Comparison of ENCODE assay signal across 21 cellular contexts in the genomic region with DNA sequence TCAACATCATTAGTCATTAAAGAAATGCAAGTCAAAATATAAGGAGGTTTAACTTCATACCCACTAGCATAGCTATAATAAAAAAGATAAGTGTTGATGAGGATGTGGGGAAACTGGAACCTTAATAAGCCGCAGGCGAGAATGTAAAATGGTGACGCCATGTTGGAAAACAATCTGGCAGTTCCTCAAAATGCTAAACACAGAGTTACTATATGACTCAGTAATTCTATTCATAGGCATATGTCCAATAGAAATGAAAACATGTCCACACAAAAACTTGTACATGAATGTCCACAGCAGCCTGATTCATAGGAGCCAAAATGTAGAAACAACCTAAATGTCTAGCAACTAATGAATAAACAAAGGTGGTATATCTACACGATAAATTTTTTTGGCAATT. TPM values are rescaled to one million over a fixed set of nuclear protein-coding genes. Genes with fewer than 3 reads are reported as not detected.
A peak's percentile ranks its signal among the peaks of the same experiment; 100 is the strongest.
DNase-seq lines count a peak whose midpoint lies in the region; ATAC-seq, FAIRE-seq and TF ChIP-seq lines count a peak whose summit lies in the region.
"Had no signal": no experiment of that assay in that cellular context is flagged by ENCODE, and none has a peak within 500 bp of the region (broad histone marks: within the 10 kb centered on the region; RNA-seq: fewer than 3 reads in every experiment).

No MANE protein-coding gene starts in this region.

- CTCF ChIA-PET in K562 (lab: Yijun Ruan, JAX; ENCODE audit: low intra/inter-chr PET ratio), result no interaction called here
- CTCF ChIA-PET in activated CD4-positive, alpha-beta T cell treated with anti-CD3 and anti-CD28 coated beads for 36 hours (lab: Charles Lee), result no interaction called here

- POLR2A ChIA-PET in K562 (lab: Yijun Ruan, JAX), result interaction anchor here (1.4 kb wide), 1 partner anchor 24 kb away, joined by 3 read pairs; no protein-coding TSS in a partner anchor
- POLR2A ChIA-PET in activated CD4-positive, alpha-beta T cell treated with anti-CD3 and anti-CD28 coated beads for 36 hours (lab: Charles Lee), result no interaction called here

- no peaks in the 10 kb centered on the region for H3K27me3 ChIP-seq in K562 (ENCODE audit: control insufficient read depth in 2 of 2, insufficient read depth in 2 of 2, low read length in 2 of 2)
- H3K27me3 ChIP-seq: Peyer's patch had no signal

- no peak for FAIRE-seq in GM12891 (lab: Jason Lieb, UNC)
- FAIRE-seq in K562 (lab: Jason Lieb, UNC), result no peak

- H3K4me3 ChIP-seq in K562, result no peak overlapping the region
- H3K4me3 ChIP-seq: Peyer's patch had no signal

- intact Hi-C loops in K562 (cut with micrococcal nuclease) (no loop called here), Right ventricle myocardium inferior (cut with DNase I) (no loop called here)
- intact Hi-C loops in activated CD4-positive, alpha-beta T cell treated with anti-CD3 and anti-CD28 coated beads for 36 hours (cut with DNase I, micrococcal nuclease), result no loop called here

- no peak for ATAC-seq in K562
- ATAC-seq in memory B cell (ENCODE audit: low read depth), result peak; percentile 71
- ATAC-seq in GM19467 (IDR thresholded peaks at IDR 0.05; ENCODE audit: unreplicated experiment), result no peak
- no peak for ATAC-seq in activated CD4-positive, alpha-beta T cell treated with anti-CD3 and anti-CD28 coated beads for 36 hours
- ATAC-seq in Right ventricle myocardium inferior, result no peak

- no peak overlapping the region for H2AFZ ChIP-seq in K562 (ENCODE audit: low read depth, low read length)

- DNase-seq in GM12891 (ENCODE audit: insufficient read length, low spot score) (no peak), MV-4-11 (lab: John Stamatoyannopoulos, UW) (peak; percentile 95), K562 (ENCODE audit: extremely low read depth in 1 of 4, low spot score in 3 of 4) (no peak), memory B cell (ENCODE audit: low spot score in 2 of 2) (no peak), mucosa of gallbladder (ENCODE audit: low spot score) (no peak), Right ventricle myocardium inferior (ENCODE audit: missing footprints) (no peak)
- no peak for DNase-seq in activated CD4-positive, alpha-beta T cell treated with anti-CD3 and anti-CD28 coated beads for 36 hours
- DNase-seq: ACHN; CD8-positive, alpha-beta memory T cell; DMS 273 treated with DMSO at 0.1 percent for 48 hours; GOT3; KBM-7; NCI-H1417 treated with DMSO at 0.1 percent for 48 hours; NCI-H2081; NCI-H524 treated with DMSO at 0.1 percent for 48 hours; NK-92 treated with Interleukin-12 subunit alpha and Interleukin-12 subunit beta, amount 100 ng/mL, for 24 hours; Peyer's patch; SHP77 treated with DMSO at 0.1 percent for 48 hours had no signal

- peaks cover 5% of the 10 kb centered on the region for H3K4me1 Mint-ChIP-seq in memory B cell
- no peaks in the 10 kb centered on the region for H3K4me1 Mint-ChIP-seq in activated CD4-positive, alpha-beta T cell treated with anti-CD3 and anti-CD28 coated beads for 36 hours

- no peaks in the 10 kb centered on the region for H3K79me2 ChIP-seq in K562 (ENCODE audit: control insufficient read depth, insufficient read depth, low read length)

- H3K9me1 ChIP-seq in K562 (ENCODE audit: control insufficient read depth, insufficient read depth, low read length), result no peaks in the 10 kb centered on the region

- TF ChIP-seq CTCF in K562 (IDR thresholded peaks at IDR 0.05 in 2 of 3, conservative IDR thresholded peaks at IDR 0.05 in 1 of 3; ENCODE audit: insufficient read depth in 2 of 3, low read depth in 1 of 3, low read length in 3 of 3), result no peak

- TF ChIP-seq POLR2A in GM12891 (IDR thresholded peaks at IDR 0.05; ENCODE audit: low read depth, low read length) (no peak), K562 (conservative IDR thresholded peaks at IDR 0.05) (no peak)

- BruUV-seq in K562 (replicated peaks; lab: Mats Ljungman, UMichigan), result no TSS peak

- H3K36me3 Mint-ChIP-seq in memory B cell, result peaks cover 16% of the 10 kb centered on the region
- peaks cover 15% of the 10 kb centered on the region for H3K36me3 Mint-ChIP-seq in activated CD4-positive, alpha-beta T cell treated with anti-CD3 and anti-CD28 coated beads for 36 hours (ENCODE audit: low read depth)

- no peaks in the 10 kb centered on the region for H3K27me3 Mint-ChIP-seq in memory B cell
- no peaks in the 10 kb centered on the region for H3K27me3 Mint-ChIP-seq in activated CD4-positive, alpha-beta T cell treated with anti-CD3 and anti-CD28 coated beads for 36 hours
- H3K27me3 Mint-ChIP-seq: B cell; CD8-positive, alpha-beta memory T cell had no signal

- H3K4me1 ChIP-seq in K562 (replicated peaks in 1 of 2; ENCODE audit: control insufficient read depth in 2 of 2, insufficient read depth in 2 of 2, low read length in 2 of 2), result peaks cover 5 to 9% of the 10 kb centered on the region in 2 experiments
- H3K4me1 ChIP-seq: Peyer's patch had no signal

- no peak for TF ChIP-seq EP300 in K562 (IDR thresholded peaks at IDR 0.05; ENCODE audit: low read length)

- peak overlapping the region; percentile 90 for H3K27ac Mint-ChIP-seq in memory B cell
- H3K27ac Mint-ChIP-seq in activated CD4-positive, alpha-beta T cell treated with anti-CD3 and anti-CD28 coated beads for 36 hours, result no peak overlapping the region
- H3K27ac Mint-ChIP-seq: B cell; T-helper 1 cell treated with Interleukin-12 subunit alpha and Interleukin-12 subunit beta and Interleukin-4 antibody, amounts not matched to agents 30 μg/mL and 1 μg/mL, for 36 hours had no signal

- WGBS in K562 (ENCODE audit: insufficient coverage, low coverage, missing lambda C conversion rate), result 91% methylated on average over 4 of the region's 4 CpGs

- H3K4me2 ChIP-seq in K562 (ENCODE audit: insufficient read depth, low read length), result no peak overlapping the region

- no peak for TF ChIP-seq RAD21 in K562 (CRISPR knock-in tag; conservative IDR thresholded peaks at IDR 0.05 in 1 of 2, IDR thresholded peaks at IDR 0.05 in 1 of 2)

- in situ Hi-C loops in K562 (cut with MboI), result no loop called here

- H3K9me3 Mint-ChIP-seq in memory B cell, result no peaks in the 10 kb centered on the region
- no peaks in the 10 kb centered on the region for H3K9me3 Mint-ChIP-seq in activated CD4-positive, alpha-beta T cell treated with anti-CD3 and anti-CD28 coated beads for 36 hours (ENCODE audit: low read depth)
- H3K9me3 Mint-ChIP-seq: CD8-positive, alpha-beta memory T cell; T-helper 1 cell treated with Interleukin-12 subunit alpha and Interleukin-12 subunit beta and Interleukin-4 antibody, amounts not matched to agents 30 μg/mL and 1 μg/mL, for 36 hours had no signal

- H3K36me3 ChIP-seq in K562 (ENCODE audit: control insufficient read depth, insufficient read depth, low read length), result peaks cover 16% of the 10 kb centered on the region; the same call in 1 of the 3 replicates

- peak overlapping the region; percentile 55 for H3K4me3 Mint-ChIP-seq in memory B cell
- H3K4me3 Mint-ChIP-seq in activated CD4-positive, alpha-beta T cell treated with anti-CD3 and anti-CD28 coated beads for 36 hours, result no peak overlapping the region
- H3K4me3 Mint-ChIP-seq: B cell; CD8-positive, alpha-beta memory T cell; T-helper 1 cell treated with Interleukin-12 subunit alpha and Interleukin-12 subunit beta and Interleukin-4 antibody, amounts not matched to agents 30 μg/mL and 1 μg/mL, for 36 hours had no signal

- no peaks in the 10 kb centered on the region for H3K9me3 ChIP-seq in K562 (replicated peaks; ENCODE audit: control insufficient read depth, insufficient read depth, low read depth, low read length)
- H3K9me3 ChIP-seq: Peyer's patch had no signal

- H4K20me1 ChIP-seq in K562 (replicated peaks; ENCODE audit: control insufficient read depth, insufficient read depth, low read length), result no peaks in the 10 kb centered on the region

- no peak overlapping the region for H3K27ac ChIP-seq in K562 (ENCODE audit: extremely low read depth, low read depth, low read length)
- H3K27ac ChIP-seq: Peyer's patch had no signal

- H3K9ac ChIP-seq in K562 (ENCODE audit: insufficient read depth in 1 of 2, low read depth in 2 of 2, low read length in 2 of 2), result no peak overlapping the region

RNA-seq across cellular contexts. Expression of gene DDX59, which starts 23.2 kb away (rescaled TPM):
- 12.9 TPM for polyA plus RNA-seq in GM12891 (2012; ENCODE audit: low read depth, missing spikeins)
- total RNA-seq in K562 (2011; cell fraction: chromatin; rRNA removed; ENCODE audit: low replicate concordance), result 19.4 and 32.1 TPM in 2 replicates
- total RNA-seq in K562 (2011; cell fraction: nucleolus; rRNA removed), result 8.0 and 8.6 TPM in 2 replicates
- total RNA-seq in K562 (2011; cell fraction: nucleoplasm; rRNA removed), result 12.3 and 17.9 TPM in 2 replicates
- total RNA-seq in K562 (2014; rRNA removed) (15.8 and 18.4 TPM in 2 replicates), K562 (2014; rRNA removed; fragmentation: Illumina TruSeq; extraction: Trizol) (21.1 and 23.9 TPM in 2 replicates), K562 (2015; rRNA removed; fragmentation: Illumina TruSeq; extraction: Trizol) (20.0 and 24.1 TPM in 2 replicates), K562 (2021) (17.9 and 19.9 TPM in 2 replicates), mucosa of gallbladder (15.4 TPM), Right ventricle myocardium inferior (12.7 TPM)
- polyA plus RNA-seq in K562 (2011; rRNA removed) (19.8 and 23.4 TPM in 2 replicates), K562 (2014; fragmentation: Illumina TruSeq; extraction: Trizol) (21.1 and 30.4 TPM in 2 replicates), K562 (2014; fragmentation: Nextera tagmentation; extraction: Ambion mirVana) (1 to 10 TPM; 8.3 TPM), K562 (2014; rRNA removed) (24.4 and 25.7 TPM in 2 replicates)
- polyA plus RNA-seq in K562 (2011; cell fraction: cytosol; rRNA removed), result 4.9 and 12.3 TPM in 2 replicates
- 8.0 and 12.4 TPM in 2 replicates for polyA plus RNA-seq in K562 (2011; cell fraction: nucleus; rRNA removed)
- 12.2 and 19.5 TPM in 2 replicates for polyA plus RNA-seq in K562 (2012)
- 20.3 and 27.4 TPM in 2 replicates for polyA minus RNA-seq in K562 (2011; rRNA and poly(A)+ RNA removed)
- polyA minus RNA-seq in K562 (2011; cell fraction: cytosol; rRNA and poly(A)+ RNA removed), result 9.6 and 13.3 TPM in 2 replicates
- polyA minus RNA-seq in K562 (2011; cell fraction: nucleus; rRNA and poly(A)+ RNA removed), result 6.5 and 13.0 TPM in 2 replicates
- total RNA-seq in activated CD4-positive, alpha-beta T cell treated with anti-CD3 and anti-CD28 coated beads for 36 hours, result 10 to 100 TPM; 17.4 to 19.4 TPM

RNA-seq across cellular contexts. Expression of gene KIF14, which starts 26.0 kb away (rescaled TPM):
- 3.2 TPM for polyA plus RNA-seq in GM12891 (2012; ENCODE audit: low read depth, missing spikeins)
- total RNA-seq in K562 (2011; cell fraction: chromatin; rRNA removed; ENCODE audit: low replicate concordance), result 13.4 and 90.0 TPM in 2 replicates
- 7.8 and 12.8 TPM in 2 replicates for total RNA-seq in K562 (2011; cell fraction: nucleolus; rRNA removed)
- total RNA-seq in K562 (2011; cell fraction: nucleoplasm; rRNA removed), result 20.8 TPM in 2 replicates
- total RNA-seq in K562 (2014; rRNA removed) (22.4 and 24.8 TPM in 2 replicates), K562 (2014; rRNA removed; fragmentation: Illumina TruSeq; extraction: Trizol) (47.4 and 55.8 TPM in 2 replicates), K562 (2015; rRNA removed; fragmentation: Illumina TruSeq; extraction: Trizol) (40.5 and 43.1 TPM in 2 replicates), K562 (2021) (25.0 and 26.8 TPM in 2 replicates), mucosa of gallbladder (0.43 TPM), Right ventricle myocardium inferior (0.11 TPM)
- polyA plus RNA-seq in K562 (2011; rRNA removed) (25.0 and 37.5 TPM in 2 replicates), K562 (2014; fragmentation: Illumina TruSeq; extraction: Trizol) (28.6 and 31.7 TPM in 2 replicates), K562 (2014; fragmentation: Nextera tagmentation; extraction: Ambion mirVana) (10 to 100 TPM; 11.5 to 14.0 TPM), K562 (2014; rRNA removed) (25.1 and 29.0 TPM in 2 replicates)
- 3.2 and 7.5 TPM in 2 replicates for polyA plus RNA-seq in K562 (2011; cell fraction: cytosol; rRNA removed)
- 9.2 and 10.1 TPM in 2 replicates for polyA plus RNA-seq in K562 (2011; cell fraction: nucleus; rRNA removed)
- polyA plus RNA-seq in K562 (2012), result 15.3 and 18.7 TPM in 2 replicates
- polyA minus RNA-seq in K562 (2011; rRNA and poly(A)+ RNA removed), result 52.8 and 53.0 TPM in 2 replicates
- 14.6 and 20.4 TPM in 2 replicates for polyA minus RNA-seq in K562 (2011; cell fraction: cytosol; rRNA and poly(A)+ RNA removed)
- polyA minus RNA-seq in K562 (2011; cell fraction: nucleus; rRNA and poly(A)+ RNA removed), result 10.5 and 17.9 TPM in 2 replicates
- 10 to 100 TPM; 14.8 to 14.9 TPM for total RNA-seq in activated CD4-positive, alpha-beta T cell treated with anti-CD3 and anti-CD28 coated beads for 36 hours
- polyA plus RNA-seq: CD8-positive, alpha-beta memory T cell had no signal
